34 cellular contexts compared by ENCODE assay signal in genomic region chr7:56449762-56450161, GRCh38.
"Had no signal": no experiment of that assay in that cellular context is flagged by ENCODE, and none has a peak within 500 bp of the region (broad histone marks: within the 10 kb centered on the region; RNA-seq: fewer than 3 reads in every experiment).

No MANE protein-coding gene starts in this region.

- H3K4me1 ChIP-seq: adrenal gland, ascending aorta, body of pancreas, breast epithelium had no signal

- H3K36me3 ChIP-seq: adrenal gland, ascending aorta, brain microvascular endothelial cell, breast epithelium, cardiac muscle cell had no signal

- DNase-seq: activated effector memory CD4-positive, alpha-beta T cell treated with anti-CD3 and anti-CD28 coated beads, Interleukin-2, amount 50 U/mL, for 16 hours; activated effector memory CD4-positive, alpha-beta T cell treated with Interleukin-2 at 50 U/mL for 16 hours; activated gamma-delta T cell; activated gamma-delta T cell treated with Interleukin-2 at 50 U/mL for 16 hours; activated naive CD4-positive, alpha-beta T cell; activated naive CD4-positive, alpha-beta T cell treated with anti-CD3 and anti-CD28 coated beads for 36 hours; activated naive CD4-positive, alpha-beta T cell treated with anti-CD3 and anti-CD28 coated beads, Interleukin-2, amount 10 ng/mL, durations not matched to agents 7 days and 5 days; activated naive CD4-positive, alpha-beta T cell treated with anti-CD3 and anti-CD28 coated beads, Interleukin-2, amount 50 U/mL, for 16 hours; activated naive CD4-positive, alpha-beta T cell treated with Interleukin-2 at 50 U/mL for 16 hours; activated naive CD8-positive, alpha-beta T cell treated with anti-CD3 and anti-CD28 coated beads for 36 hours; activated naive CD8-positive, alpha-beta T cell treated with anti-CD3 and anti-CD28 coated beads, Interleukin-2, amount 10 ng/mL, durations not matched to agents 7 days and 5 days; activated naive CD8-positive, alpha-beta T cell treated with anti-CD3 and anti-CD28 coated beads, Interleukin-2, amount 50 U/mL, for 24 hours; activated T-cell treated with anti-CD3 and anti-CD28 coated beads, Interleukin-2, amount 50 U/mL, for 1 hour; activated T-cell treated with anti-CD3 and anti-CD28 coated beads, Interleukin-2, amount 50 U/mL, for 24 hours; activated T-cell treated with anti-CD3 and anti-CD28 coated beads, Interleukin-2, amount 50 U/mL, for 4 hours; activated T-cell treated with anti-CD3 and anti-CD28 coated beads, Interleukin-2, amount 50 U/mL, for 48 hours; activated T-cell treated with anti-CD3 and anti-CD28 coated beads, Interleukin-2, amount 50 U/mL, for 72 hours; adrenal gland; amniotic stem cell; amygdala; anterior cingulate cortex; aorta; body of pancreas; brain microvascular endothelial cell; caudate nucleus; central memory CD4-positive, alpha-beta T cell; cerebellar nuclear complex had no signal

- H3K4me3 ChIP-seq: adrenal gland, ascending aorta, body of pancreas, breast epithelium, cardiac muscle cell had no signal

- FAIRE-seq: astrocyte, bronchial epithelial cell had no signal

- H3K27me3 ChIP-seq: adrenal gland, ascending aorta, body of pancreas, brain microvascular endothelial cell, breast epithelium, cardiac muscle cell had no signal

- H3K27ac ChIP-seq: adrenal gland, ascending aorta, body of pancreas, brain microvascular endothelial cell, breast epithelium, cardiac muscle cell had no signal

- ATAC-seq: activated naive CD4-positive, alpha-beta T cell treated with anti-CD3 and anti-CD28 coated beads, Interleukin-2, amount 50 U/mL, for 72 hours; activated naive CD8-positive, alpha-beta T cell treated with anti-CD3 and anti-CD28 coated beads, Interleukin-2, amount 50 U/mL, for 24 hours; activated T-cell treated with anti-CD3 and anti-CD28 coated beads, Interleukin-2, amount 50 U/mL, for 4 hours; activated T-cell treated with anti-CD3 and anti-CD28 coated beads, Interleukin-2, amount 50 U/mL, for 72 hours; activated T-helper 17 cell treated with anti-CD3 and anti-CD28 coated beads, Interleukin-2, amount 50 U/mL, for 72 hours; body of pancreas had no signal
